ENCODE assay signal across 15 cellular contexts in genomic region chr2:1169291-1169949, GRCh38.
"Had no signal": no experiment of that assay in that cellular context is flagged by ENCODE, and none has a peak within 500 bp of the region (broad histone marks: within the 10 kb centered on the region; RNA-seq: fewer than 3 reads in every experiment).

No MANE protein-coding gene starts in this region.

- H3K27me3 ChIP-seq: ascending aorta, colonic mucosa, gastrocnemius medialis, neural progenitor cell, tibial nerve had no signal

- H3K9me3 Mint-ChIP-seq: activated naive CD8-positive, alpha-beta T cell treated with anti-CD3 and anti-CD28 coated beads, Interleukin-2, amount 50 U/mL, for 24 hours had no signal

- H3K9me3 ChIP-seq: ascending aorta, colonic mucosa, gastrocnemius medialis had no signal

- H3K27ac ChIP-seq: ascending aorta, colonic mucosa, left ventricle myocardium inferior, neural progenitor cell, parathyroid adenoma had no signal

- H3K4me2 ChIP-seq: neural progenitor cell had no signal

- H3K27me3 Mint-ChIP-seq: activated naive CD8-positive, alpha-beta T cell treated with anti-CD3 and anti-CD28 coated beads, Interleukin-2, amount 50 U/mL, for 24 hours had no signal

- ATAC-seq: activated CD8-positive, alpha-beta T cell treated with anti-CD3 and anti-CD28 coated beads, Interleukin-2, amount 10 ng/mL, durations not matched to agents 7 days and 5 days; activated naive CD8-positive, alpha-beta T cell treated with anti-CD3 and anti-CD28 coated beads, Interleukin-2, amount 50 U/mL, for 24 hours; gastrocnemius medialis had no signal

- DNase-seq: activated CD4-positive, alpha-beta T cell treated with anti-CD3 and anti-CD28 coated beads for 4 hours; activated CD8-positive, alpha-beta memory T cell treated with anti-CD3 and anti-CD28 coated beads, Interleukin-2, amount 50 U/mL, for 48 hours; activated CD8-positive, alpha-beta T cell treated with anti-CD3 and anti-CD28 coated beads, Interleukin-2, amount 10 ng/mL, durations not matched to agents 7 days and 5 days; activated naive CD4-positive, alpha-beta T cell; activated naive CD8-positive, alpha-beta T cell treated with anti-CD3 and anti-CD28 coated beads, Interleukin-2, amount 50 U/mL, for 24 hours; colonic mucosa; effector CD4-positive, alpha-beta T cell; gastrocnemius medialis; kidney; left ventricle myocardium inferior; small intestine had no signal

- H3K9ac ChIP-seq: neural progenitor cell, parathyroid adenoma had no signal

- H3K27ac Mint-ChIP-seq: activated CD8-positive, alpha-beta T cell treated with anti-CD3 and anti-CD28 coated beads, Interleukin-2, amount 10 ng/mL, durations not matched to agents 7 days and 5 days; activated naive CD8-positive, alpha-beta T cell treated with anti-CD3 and anti-CD28 coated beads, Interleukin-2, amount 50 U/mL, for 24 hours had no signal

- H3K79me2 ChIP-seq: parathyroid adenoma had no signal

- H3K4me3 Mint-ChIP-seq: activated CD8-positive, alpha-beta T cell treated with anti-CD3 and anti-CD28 coated beads, Interleukin-2, amount 10 ng/mL, durations not matched to agents 7 days and 5 days; activated naive CD8-positive, alpha-beta T cell treated with anti-CD3 and anti-CD28 coated beads, Interleukin-2, amount 50 U/mL, for 24 hours; neural progenitor cell had no signal

- H3K36me3 Mint-ChIP-seq: neural progenitor cell had no signal

- H3K4me1 ChIP-seq: ascending aorta, colonic mucosa, gastrocnemius medialis, neural progenitor cell, parathyroid adenoma had no signal

- H3K4me3 ChIP-seq: ascending aorta, colonic mucosa, gastrocnemius medialis, left ventricle myocardium inferior, neural progenitor cell, tibial nerve had no signal

- H3K36me3 ChIP-seq: ascending aorta, colonic mucosa, gastrocnemius medialis, left ventricle myocardium inferior, neural progenitor cell, tibial nerve had no signal
